In the genomic region with DNA sequence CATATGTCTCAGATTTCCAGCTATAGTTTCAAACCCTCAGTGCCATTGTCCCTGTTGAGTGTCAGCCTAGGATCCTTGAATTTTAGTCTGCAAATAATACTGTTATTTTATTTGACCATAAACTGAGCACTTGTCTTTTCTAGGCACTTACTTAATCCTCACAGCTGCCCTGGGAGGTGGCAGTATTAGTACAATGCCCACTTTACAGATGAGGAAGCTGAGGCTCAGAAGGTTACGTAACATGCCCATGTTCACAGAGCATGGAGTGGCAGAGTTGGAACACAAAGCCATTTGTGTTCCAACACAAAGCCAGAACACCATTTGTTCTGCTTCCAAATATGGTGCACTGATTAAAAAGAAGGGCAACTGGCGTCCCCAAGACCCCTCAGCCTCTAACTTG, we compare ENCODE assay signal across 7 cellular contexts. TPM values are rescaled to one million over a fixed set of nuclear protein-coding genes. Genes with fewer than 3 reads are reported as not detected.
"Had no signal": no experiment of that assay in that cellular context is flagged by ENCODE, and none has a peak within 500 bp of the region (broad histone marks: within the 10 kb centered on the region; RNA-seq: fewer than 3 reads in every experiment).

No MANE protein-coding gene starts in this region.

- H2AFZ ChIP-seq: GM23338 had no signal

- H3K27ac Mint-ChIP-seq: GM23338, H9 had no signal

- ATAC-seq: GM23338 had no signal

- DNase-seq: H9, HCEC 1CT, KBM-7 had no signal

- H3K27ac ChIP-seq: KMS-11 had no signal

- H3K4me2 ChIP-seq: GM23338, KMS-11 had no signal

- H3K9ac ChIP-seq: KMS-11 had no signal

- H3K4me3 Mint-ChIP-seq: GM23338, H9 had no signal

- H3K9me3 Mint-ChIP-seq: GM23338, H9 had no signal

- H3K4me3 ChIP-seq: GM23338 had no signal

RNA-seq across cellular contexts. Expression of gene ALX4, which starts 38.2 kb away (rescaled TPM):
- total RNA-seq: GM23338, H1, H9, HT-29 had no signal
- polyA plus RNA-seq: GM23338, H1 had no signal
